In the genomic region with DNA sequence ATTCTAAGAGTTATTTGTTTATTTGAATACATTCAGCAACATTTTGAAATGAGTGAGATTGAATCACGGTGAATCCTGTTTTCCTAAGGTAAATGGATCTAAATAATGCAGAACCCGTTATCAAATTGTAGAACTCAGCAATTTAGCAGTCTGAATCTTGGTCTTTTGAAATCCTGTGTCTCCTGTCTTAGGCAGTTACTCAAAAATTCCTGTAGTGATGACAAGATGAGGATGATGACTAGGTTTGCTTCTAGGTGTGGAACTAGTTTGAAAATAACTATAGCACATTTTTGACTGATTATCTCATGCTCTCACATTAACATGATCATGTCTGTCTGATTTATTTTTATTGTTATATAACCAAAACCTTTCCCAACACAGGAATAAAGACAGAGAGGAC, we compare ENCODE assay signal across 26 cellular contexts.
DNase-seq lines count a peak whose midpoint lies in the region; ATAC-seq and TF ChIP-seq lines count a peak whose summit lies in the region.
"Had no signal": no experiment of that assay in that cellular context is flagged by ENCODE, and none has a peak within 500 bp of the region (broad histone marks: within the 10 kb centered on the region; RNA-seq: fewer than 3 reads in every experiment).

No MANE protein-coding gene starts in this region.

- no peak overlapping the region for H4K8ac ChIP-seq in IMR-90 (ENCODE audit: low read depth in 2 of 2, low read length in 2 of 2)

- no peak overlapping the region for H3K4me2 ChIP-seq in IMR-90 (ENCODE audit: low read depth, low read length)

- H3K23ac ChIP-seq in IMR-90 (ENCODE audit: low read depth, low read length) = no peak overlapping the region

- H3K27ac ChIP-seq in IMR-90 (ENCODE audit: insufficient read depth, low read length) (no peak overlapping the region), caudate nucleus (ENCODE audit: low read depth, low read length) (peak overlapping the region; percentile 41)
- H3K27ac ChIP-seq: esophagus muscularis mucosa, lower lobe of right lung, thyroid gland had no signal

- no peak overlapping the region for H2AFZ ChIP-seq in IMR-90 (replicated peaks; ENCODE audit: low read length, poor library complexity)

- TF ChIP-seq CTCF in IMR-90 (conservative IDR thresholded peaks at IDR 0.05; ENCODE audit: low read depth, low read length) (no peak), omental fat pad (IDR thresholded peaks at IDR 0.05) (no peak)

- dilution Hi-C loops in IMR-90 (cut with HindIII; ENCODE audit: low sequenced_read_pairs, unreplicated experiment) = no loop called here

- CTCF ChIA-PET in IMR-90 (lab: Yijun Ruan, JAX) = interaction anchor here (1.0 kb wide), 1 partner anchor 9 kb away, joined by 3 read pairs; no protein-coding TSS in a partner anchor

- no peaks in the 10 kb centered on the region for H3K36me3 ChIP-seq in IMR-90 (ENCODE audit: control insufficient read depth, insufficient read depth, low read length)
- H3K36me3 ChIP-seq: esophagus muscularis mucosa, lower lobe of right lung, thyroid gland had no signal

- H4K5ac ChIP-seq in IMR-90 (ENCODE audit: low read depth, low read length) = no peak overlapping the region

- BruUV-seq in IMR-90 (replicated peaks; lab: Mats Ljungman, UMichigan) = no TSS peak

- no peak overlapping the region for H2BK15ac ChIP-seq in IMR-90 (ENCODE audit: low read depth, low read length)

- 0 out of 2 replicates have a peak, but pooled peaks cover 2% of the 10 kb centered on the region for H3K9me1 ChIP-seq in IMR-90 (ENCODE audit: insufficient read depth, low read length)

- H3K18ac ChIP-seq in IMR-90 (ENCODE audit: low read depth, low read length) = no peak overlapping the region

- H3K4ac ChIP-seq in IMR-90 (ENCODE audit: low read depth, low read length) = no peak overlapping the region

- H3K4me3 ChIP-seq in IMR-90 (ENCODE audit: insufficient read depth, low read depth, low read length) = no peak overlapping the region
- H3K4me3 ChIP-seq: esophagus muscularis mucosa, lower lobe of right lung, thyroid gland had no signal

- no peak overlapping the region for H2BK20ac ChIP-seq in IMR-90 (ENCODE audit: low read depth, low read length)

- H3K9me3 ChIP-seq in IMR-90 (ENCODE audit: control insufficient read depth, insufficient read depth, low read length) = no peaks in the 10 kb centered on the region
- H3K9me3 ChIP-seq: esophagus muscularis mucosa, lower lobe of right lung, thyroid gland had no signal

- no peak overlapping the region for H2AK5ac ChIP-seq in IMR-90 (ENCODE audit: low read depth, low read length)

- in situ Hi-C loops in IMR-90 (cut with MboI; ENCODE audit: low sequenced_read_pairs) = no loop called here

- no peak for TF ChIP-seq RAD21 in IMR-90 (IDR thresholded peaks at IDR 0.05; ENCODE audit: low read length)

- H3K79me1 ChIP-seq in IMR-90 (ENCODE audit: low read depth in 1 of 2, low read length in 2 of 2) = no peaks in the 10 kb centered on the region

- peak; percentile 44 for DNase-seq in GM03348 (ENCODE audit: low spot score)
- no peak for DNase-seq in IMR-90
- DNase-seq in caudate nucleus (lab: John Stamatoyannopoulos, UW) = peak in 2 of 61 donors; percentile 36 to 45
- no peak for DNase-seq in omental fat pad (ENCODE audit: low spot score)
- no peak for DNase-seq in activated gamma-delta T cell (lab: John Stamatoyannopoulos, UW)
- no peak for DNase-seq in GF-D8 (lab: John Stamatoyannopoulos, UW)
- no peak for DNase-seq in posterior vena cava (ENCODE audit: low spot score)
- no peak for DNase-seq in T-helper 1 cell
- DNase-seq: activated CD4-positive, alpha-beta memory T cell treated with anti-CD3 and anti-CD28 coated beads, Interleukin-2, amount 10 ng/mL, durations not matched to agents 7 days and 5 days; activated effector memory CD4-positive, alpha-beta T cell treated with Interleukin-2 at 50 U/mL for 16 hours; activated naive CD8-positive, alpha-beta T cell treated with anti-CD3 and anti-CD28 coated beads, Interleukin-2, amount 10 ng/mL, durations not matched to agents 7 days and 5 days; CD4-positive, alpha-beta memory T cell; effector CD4-positive, alpha-beta T cell; Kasumi-1; kidney; lower lobe of right lung; NCI-H1105 treated with DMSO at 0.1 percent for 48 hours; NCI-H446; nephron progenitor cell; SHP77; stimulated activated CD4-positive, alpha-beta T cell treated with anti-CD3 and anti-CD28 coated beads, Interleukin-15, amount 100 ng/mL, for 24 hours; stimulated activated naive CD8-positive, alpha-beta T cell treated with anti-CD3 and anti-CD28 coated beads, Interleukin-15, Interleukin-2, amounts not matched to agents 100 U/mL and 50 U/mL, for 24 hours; thyroid gland had no signal

- H3K27me3 ChIP-seq in IMR-90 (ENCODE audit: control insufficient read depth, insufficient read depth, low read length) = no peaks in the 10 kb centered on the region
- H3K27me3 ChIP-seq: esophagus muscularis mucosa, thyroid gland had no signal

- no peak overlapping the region for H2BK120ac ChIP-seq in IMR-90 (ENCODE audit: low read depth, low read length)

- no CpG with 5 or more reads among the region's 2 CpGs for WGBS in IMR-90 (ENCODE audit: extremely low coverage in 2 of 2, insufficient read length in 1 of 2), 2 experiments

- H2AK9ac ChIP-seq in IMR-90 (replicated peaks; ENCODE audit: low read depth, low read length, poor library complexity) = no peak overlapping the region

- H3K4me1 ChIP-seq in IMR-90 (ENCODE audit: control insufficient read depth, insufficient read depth, low read length) = peaks cover 2% of the 10 kb centered on the region; the same call in 1 of the 2 replicates
- H3K4me1 ChIP-seq: lower lobe of right lung had no signal

- ATAC-seq in IMR-90 (ENCODE audit: low read depth) (no peak), omental fat pad (ENCODE audit: low FRiP score) (peak; percentile 59)
- ATAC-seq: activated CD4-positive, CD25-positive, alpha-beta regulatory T cell treated with anti-CD3 and anti-CD28 coated beads, Interleukin-2, amount 50 U/mL, for 24 hours; lower lobe of right lung; sciatic nerve; stimulated activated naive CD8-positive, alpha-beta T cell treated with anti-CD3 and anti-CD28 coated beads, Interleukin-15, Interleukin-2, amounts not matched to agents 100 U/mL and 50 U/mL, for 24 hours had no signal

- POLR2A ChIA-PET in IMR-90 (lab: Charles Lee; ENCODE audit: unreplicated experiment) = no interaction called here

- intact Hi-C loops in IMR-90 (cut with micrococcal nuclease) (no loop called here), posterior vena cava (cut with DNase I) (no loop called here)

- H4K20me1 ChIP-seq in IMR-90 (ENCODE audit: insufficient read depth, low read length) = no peaks in the 10 kb centered on the region

- H3K56ac ChIP-seq in IMR-90 (ENCODE audit: extremely low read depth, insufficient read depth, low read length) = no peak overlapping the region

- H4K91ac ChIP-seq in IMR-90 (ENCODE audit: insufficient read depth, low read depth, low read length) = no peak overlapping the region

- no peak for TF ChIP-seq POLR2A in IMR-90 (IDR thresholded peaks at IDR 0.05; ENCODE audit: low read depth, low read length)

- H2BK5ac ChIP-seq in IMR-90 (ENCODE audit: low read depth, low read length, poor library complexity, severe bottlenecking) = no peak overlapping the region

- H3K9ac ChIP-seq in IMR-90 (ENCODE audit: low read depth, low read length) = no peak overlapping the region

- H3K14ac ChIP-seq in IMR-90 (replicated peaks; ENCODE audit: low read depth, low read length) = no peak overlapping the region

TF ChIP-seq in IMR-90, 13 proteins besides CTCF, POLR2A, EP300 and RAD21:
- TF ChIP-seq MAFK (IDR thresholded peaks at IDR 0.05; ENCODE audit: low read depth, low read length) (0 out of 2 replicates have a peak, but pooled peaks have one; percentile 20), BHLHE40 (IDR thresholded peaks at IDR 0.05; ENCODE audit: low read depth, low read length) (no peak)
